1 cellular context compared by ENCODE assay signal in the genomic region with DNA sequence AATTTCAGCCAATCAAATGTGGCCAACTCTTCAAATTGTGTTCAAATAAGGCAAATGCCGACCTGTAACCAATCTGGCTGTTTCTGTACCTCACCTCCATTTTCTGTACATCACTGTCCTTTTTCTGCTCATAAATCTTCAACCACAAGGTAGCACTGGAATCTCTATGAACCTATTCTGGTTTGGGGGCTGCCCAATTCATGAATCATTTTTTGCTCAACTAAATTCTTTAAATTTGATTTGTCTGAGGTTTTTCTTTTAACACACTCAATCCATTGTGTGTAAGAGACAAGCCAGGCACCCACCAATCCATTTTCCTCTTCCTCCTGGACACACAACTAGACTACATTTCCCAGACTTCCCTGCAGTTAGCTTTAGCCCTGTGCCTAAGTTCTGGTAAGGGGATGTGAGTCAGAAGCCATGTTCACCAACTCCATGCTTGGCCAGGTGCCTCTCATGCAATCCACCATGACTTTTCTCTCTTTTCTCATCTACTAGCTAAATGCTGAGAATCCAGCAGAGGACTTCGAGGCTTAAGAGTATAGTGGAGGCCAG.
TF ChIP-seq lines count a peak whose summit lies in the region.

No MANE protein-coding gene starts in this region.

TF ChIP-seq in WTC11, 78 proteins besides CTCF, POLR2A, EP300 and RAD21 (continued from another document):
- TF ChIP-seq NR1H2 (CRISPR knock-in tag; IDR thresholded peaks at IDR 0.05), result no peak
- TF ChIP-seq SMAD4 (CRISPR knock-in tag; IDR thresholded peaks at IDR 0.05), result no peak
